12 cellular contexts compared by ENCODE assay signal in the genomic region with DNA sequence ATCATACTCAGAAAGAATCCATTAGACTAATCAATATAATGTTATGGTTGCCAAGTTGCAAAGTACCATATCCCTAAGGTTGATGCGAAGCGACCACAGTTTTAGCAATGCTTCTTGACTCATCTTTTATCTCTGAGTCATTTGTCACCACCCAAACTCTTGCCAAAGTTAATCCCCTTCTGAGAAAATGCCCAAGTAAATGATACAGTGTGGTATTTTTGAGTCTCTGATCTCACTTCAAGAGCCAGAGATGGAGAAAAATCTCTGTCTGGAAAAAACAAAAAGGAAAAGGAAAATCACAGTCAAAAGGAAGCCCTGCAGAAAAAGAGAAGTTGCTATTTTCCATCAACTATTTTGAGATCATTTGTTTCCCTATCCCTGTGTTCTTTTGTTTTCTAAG. TPM values are rescaled to one million over a fixed set of nuclear protein-coding genes. Genes with fewer than 3 reads are reported as not detected.
A peak's percentile ranks its signal among the peaks of the same experiment; 100 is the strongest.
DNase-seq lines count a peak whose midpoint lies in the region; ATAC-seq and TF ChIP-seq lines count a peak whose summit lies in the region.
"Had no signal": no experiment of that assay in that cellular context is flagged by ENCODE, and none has a peak within 500 bp of the region (broad histone marks: within the 10 kb centered on the region; RNA-seq: fewer than 3 reads in every experiment).

No MANE protein-coding gene starts in this region.

- POLR2A ChIA-PET in activated CD4-positive, alpha-beta T cell treated with anti-CD3 and anti-CD28 coated beads for 36 hours (lab: Charles Lee), result interaction anchor here (0.7 kb wide), 1 partner anchor 762 kb away, joined by 3 read pairs; no protein-coding TSS in a partner anchor

- H3K36me3 ChIP-seq in adrenal gland (replicated peaks in 1 of 2), result no peaks in the 10 kb centered on the region
- H3K36me3 ChIP-seq: HAP-1 had no signal

- no peaks in the 10 kb centered on the region for H3K27me3 ChIP-seq in adrenal gland

- H3K27ac ChIP-seq in adrenal gland (peak overlapping the region in 3 of 5 donors; percentile 53 to 64 (median 58)), coronary artery (no peak overlapping the region)
- H3K27ac ChIP-seq: epithelial cell of prostate, KMS-11 had no signal

- no peaks in the 10 kb centered on the region for H3K9me3 Mint-ChIP-seq in activated CD4-positive, alpha-beta T cell treated with anti-CD3 and anti-CD28 coated beads for 36 hours (ENCODE audit: low read depth)

- DNase-seq in activated CD4-positive, alpha-beta T cell treated with anti-CD3 and anti-CD28 coated beads for 36 hours, result peak; percentile 25
- no peak for DNase-seq in activated CD4-positive, alpha-beta T cell treated with anti-CD3 and anti-CD28 coated beads for 4 hours
- DNase-seq in adrenal gland (peak in 3 of 7 donors; percentile 19 to 27 (median 25)), skeletal muscle cell (ENCODE audit: low read depth) (peak; percentile 15), coronary artery (ENCODE audit: low spot score) (no peak)
- DNase-seq in activated effector memory CD4-positive, alpha-beta T cell treated with anti-CD3 and anti-CD28 coated beads, Interleukin-2, amount 50 U/mL, for 16 hours, result no peak
- DNase-seq: mesendoderm had no signal

- peak overlapping the region; percentile 37 for H3K27ac Mint-ChIP-seq in activated CD4-positive, alpha-beta T cell treated with anti-CD3 and anti-CD28 coated beads for 36 hours

- TF ChIP-seq CTCF in adrenal gland (IDR thresholded peaks at IDR 0.05) (no peak), coronary artery (IDR thresholded peaks at IDR 0.05) (no peak)

- peaks cover 2% of the 10 kb centered on the region for H3K27me3 Mint-ChIP-seq in activated CD4-positive, alpha-beta T cell treated with anti-CD3 and anti-CD28 coated beads for 36 hours

- no peaks in the 10 kb centered on the region for H3K36me3 Mint-ChIP-seq in activated CD4-positive, alpha-beta T cell treated with anti-CD3 and anti-CD28 coated beads for 36 hours (ENCODE audit: low read depth)

- H3K4me3 ChIP-seq in adrenal gland (no peak overlapping the region), skeletal muscle cell (ENCODE audit: low read depth, low read length) (no peak overlapping the region), coronary artery (no peak overlapping the region)
- H3K4me3 ChIP-seq: HAP-1 had no signal

- H3K4me1 Mint-ChIP-seq in activated CD4-positive, alpha-beta T cell treated with anti-CD3 and anti-CD28 coated beads for 36 hours, result peaks cover 23% of the 10 kb centered on the region

- WGBS in adrenal gland, 4 donors, result 31 to 46% (median 34%) methylated on average over 2 of the region's 2 CpGs

- no peaks in the 10 kb centered on the region for H3K9me3 ChIP-seq in adrenal gland (replicated peaks in 1 of 3)
- H3K9me3 ChIP-seq: HAP-1 had no signal

- peak overlapping the region; percentile 9 for H3K4me3 Mint-ChIP-seq in activated CD4-positive, alpha-beta T cell treated with anti-CD3 and anti-CD28 coated beads for 36 hours

- TF ChIP-seq POLR2A in adrenal gland (IDR thresholded peaks at IDR 0.05), result no peak

- H3K4me1 ChIP-seq in adrenal gland (replicated peaks in 1 of 2), result peaks cover 6 to 8% of the 10 kb centered on the region in 2 donors

- ATAC-seq in activated CD4-positive, alpha-beta T cell treated with anti-CD3 and anti-CD28 coated beads for 36 hours, result peak; percentile 93
- ATAC-seq in HG03469 (IDR thresholded peaks at IDR 0.05; ENCODE audit: unreplicated experiment) (peak; percentile 29), GM19324 (IDR thresholded peaks at IDR 0.05; ENCODE audit: low FRiP score, unreplicated experiment) (no peak)

- CTCF ChIA-PET in activated CD4-positive, alpha-beta T cell treated with anti-CD3 and anti-CD28 coated beads for 36 hours (lab: Charles Lee), result interaction anchor here (1.3 kb wide), 1 partner anchor 26 kb away, joined by 3 read pairs; no protein-coding TSS in a partner anchor

- intact Hi-C loops in activated CD4-positive, alpha-beta T cell treated with anti-CD3 and anti-CD28 coated beads for 36 hours (cut with DNase I, micrococcal nuclease), result loop anchor here (1.0 to 2.0 kb wide), 5 partner anchors 27 to 77 kb away; a partner anchor contains a TSS
- intact Hi-C loops in adrenal gland (cut with DNase I), result no loop called here

RNA-seq across cellular contexts. Expression of a gene that starts 26.7 kb away (rescaled TPM):
- total RNA-seq in activated CD4-positive, alpha-beta T cell treated with anti-CD3 and anti-CD28 coated beads for 36 hours, result 1 to 10 TPM; 5.7 to 6.5 TPM
- total RNA-seq in adrenal gland, result 10 to 100 TPM in 7 of 8 donors, 1 to 10 TPM in 1; 8.5 to 31.1 (median 20.4) TPM
- polyA plus RNA-seq in adrenal gland, result 10 to 100 TPM in 1 of 3 donors, 1 to 10 TPM in 2; 6.4 to 11.3 (median 6.5) TPM

Comparison
In these comparisons a context has a peak if more than half of its experiments do, and no peak if none do; other contexts are left out.
1. DNase-seq: peak in activated CD4-positive, alpha-beta T cell treated with anti-CD3 and anti-CD28 coated beads for 36 hours (single experiment) and skeletal muscle cell (single experiment); none in activated CD4-positive, alpha-beta T cell treated with anti-CD3 and anti-CD28 coated beads for 4 hours (0 of 2), coronary artery (single experiment) and activated effector memory CD4-positive, alpha-beta T cell treated with anti-CD3 and anti-CD28 coated beads, Interleukin-2, amount 50 U/mL, for 16 hours (single experiment).
2. H3K27ac ChIP-seq: peak in adrenal gland (3 of 5); none in coronary artery (0 of 2).
3. intact Hi-C loops: an anchor here in activated CD4-positive, alpha-beta T cell treated with anti-CD3 and anti-CD28 coated beads for 36 hours (1.0 to 2.0 kb wide); none called in adrenal gland.